ENCODE assay signal across 7 cellular contexts in genomic region chr14:86372402-86372801, GRCh38.
"Had no signal": no experiment of that assay in that cellular context is flagged by ENCODE, and none has a peak within 500 bp of the region (broad histone marks: within the 10 kb centered on the region; RNA-seq: fewer than 3 reads in every experiment).

No MANE protein-coding gene starts in this region.

- DNase-seq: IMR-90, KBM-7, KG1 had no signal

- ATAC-seq: HepG2, K562 had no signal

- H3K4me3 ChIP-seq: K562 had no signal

- FAIRE-seq: HepG2, HTR-8/SVneo, K562 had no signal

- H3K27ac ChIP-seq: HL-60 had no signal
